In the genomic region with DNA sequence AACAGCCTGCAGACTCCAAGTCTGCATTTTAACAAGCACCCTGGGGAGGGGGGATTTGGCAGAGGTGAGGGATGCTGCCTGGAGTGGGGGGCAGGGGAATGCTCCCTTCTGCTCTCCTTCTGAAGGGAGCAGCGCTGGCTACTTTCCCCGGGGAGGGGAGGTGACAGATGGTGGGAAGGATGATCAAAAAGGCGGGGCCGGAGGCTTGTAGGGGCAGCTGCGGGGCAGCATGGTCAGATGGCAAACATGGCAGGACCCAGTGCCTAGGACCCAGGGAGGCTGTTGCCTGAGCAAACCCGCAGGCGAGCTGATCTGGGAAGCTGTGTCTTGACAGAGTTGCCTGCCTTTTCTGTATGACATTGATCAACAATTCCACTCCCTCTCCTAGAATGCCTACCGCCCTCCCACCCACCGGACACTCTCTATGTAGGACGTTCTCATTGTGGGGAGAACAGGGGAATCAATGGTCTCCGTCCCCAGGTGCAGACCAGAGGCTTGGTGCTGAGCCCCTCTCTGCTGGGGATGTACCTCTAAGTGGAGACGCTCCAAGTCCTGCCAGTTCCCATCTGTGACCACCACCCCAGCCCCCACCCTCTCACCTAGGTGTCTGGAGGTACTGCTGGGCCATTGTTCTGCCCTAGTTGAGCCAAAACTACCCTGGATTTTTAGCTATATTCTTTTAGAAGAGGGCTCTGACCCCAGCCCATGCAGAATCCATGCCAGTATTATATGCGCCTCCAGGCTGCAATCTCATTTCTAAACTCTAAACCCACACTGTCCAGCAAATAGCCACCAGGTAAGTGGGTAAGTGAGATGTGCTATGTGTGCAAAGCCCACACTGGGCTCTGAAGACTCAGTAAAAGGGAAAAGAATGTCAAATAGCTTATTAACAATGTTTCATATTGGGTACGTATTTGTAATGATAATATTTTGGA, we compare ENCODE assay signal across 1 cellular context.
TF ChIP-seq lines count a peak whose summit lies in the region.

No MANE protein-coding gene starts in this region.

TF ChIP-seq in IMR-90, 13 proteins besides CTCF, POLR2A, EP300 and RAD21:
- TF ChIP-seq MAZ (IDR thresholded peaks at IDR 0.05; ENCODE audit: borderline replicate concordance, low read depth, low read length) (no peak), MAFK (IDR thresholded peaks at IDR 0.05; ENCODE audit: low read depth, low read length) (no peak), RFX5 (IDR thresholded peaks at IDR 0.05; ENCODE audit: low read depth, low read length) (no peak), CEBPB (IDR thresholded peaks at IDR 0.05; ENCODE audit: low read depth, low read length) (no peak), SMC3 (IDR thresholded peaks at IDR 0.05; ENCODE audit: low read depth, low read length) (no peak), MXI1 (IDR thresholded peaks at IDR 0.05; ENCODE audit: borderline replicate concordance, low read depth, low read length) (no peak), FOS (IDR thresholded peaks at IDR 0.05; ENCODE audit: low read depth, low read length) (no peak), RCOR1 (IDR thresholded peaks at IDR 0.05; ENCODE audit: insufficient replicate concordance, low read length) (no peak), NFE2L2 (IDR thresholded peaks at IDR 0.05; ENCODE audit: low read depth, low read length) (no peak), BHLHE40 (IDR thresholded peaks at IDR 0.05; ENCODE audit: low read depth, low read length) (no peak), CHD1 (IDR thresholded peaks at IDR 0.05; ENCODE audit: low read depth, low read length) (no peak)
- TF ChIP-seq, protein P1, sequence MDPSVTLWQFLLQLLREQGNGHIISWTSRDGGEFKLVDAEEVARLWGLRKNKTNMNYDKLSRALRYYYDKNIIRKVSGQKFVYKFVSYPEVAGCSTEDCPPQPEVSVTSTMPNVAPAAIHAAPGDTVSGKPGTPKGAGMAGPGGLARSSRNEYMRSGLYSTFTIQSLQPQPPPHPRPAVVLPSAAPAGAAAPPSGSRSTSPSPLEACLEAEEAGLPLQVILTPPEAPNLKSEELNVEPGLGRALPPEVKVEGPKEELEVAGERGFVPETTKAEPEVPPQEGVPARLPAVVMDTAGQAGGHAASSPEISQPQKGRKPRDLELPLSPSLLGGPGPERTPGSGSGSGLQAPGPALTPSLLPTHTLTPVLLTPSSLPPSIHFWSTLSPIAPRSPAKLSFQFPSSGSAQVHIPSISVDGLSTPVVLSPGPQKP (IDR thresholded peaks at IDR 0.05; ENCODE audit: borderline replicate concordance, low read depth, low read length): no peak
- TF ChIP-seq, protein P2, sequence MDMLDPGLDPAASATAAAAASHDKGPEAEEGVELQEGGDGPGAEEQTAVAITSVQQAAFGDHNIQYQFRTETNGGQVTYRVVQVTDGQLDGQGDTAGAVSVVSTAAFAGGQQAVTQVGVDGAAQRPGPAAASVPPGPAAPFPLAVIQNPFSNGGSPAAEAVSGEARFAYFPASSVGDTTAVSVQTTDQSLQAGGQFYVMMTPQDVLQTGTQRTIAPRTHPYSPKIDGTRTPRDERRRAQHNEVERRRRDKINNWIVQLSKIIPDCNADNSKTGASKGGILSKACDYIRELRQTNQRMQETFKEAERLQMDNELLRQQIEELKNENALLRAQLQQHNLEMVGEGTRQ (IDR thresholded peaks at IDR 0.05; ENCODE audit: low read depth, low read length): no peak
TF ChIP-seq in IMR-90: peak in this region for 0.
